In the genomic region with DNA sequence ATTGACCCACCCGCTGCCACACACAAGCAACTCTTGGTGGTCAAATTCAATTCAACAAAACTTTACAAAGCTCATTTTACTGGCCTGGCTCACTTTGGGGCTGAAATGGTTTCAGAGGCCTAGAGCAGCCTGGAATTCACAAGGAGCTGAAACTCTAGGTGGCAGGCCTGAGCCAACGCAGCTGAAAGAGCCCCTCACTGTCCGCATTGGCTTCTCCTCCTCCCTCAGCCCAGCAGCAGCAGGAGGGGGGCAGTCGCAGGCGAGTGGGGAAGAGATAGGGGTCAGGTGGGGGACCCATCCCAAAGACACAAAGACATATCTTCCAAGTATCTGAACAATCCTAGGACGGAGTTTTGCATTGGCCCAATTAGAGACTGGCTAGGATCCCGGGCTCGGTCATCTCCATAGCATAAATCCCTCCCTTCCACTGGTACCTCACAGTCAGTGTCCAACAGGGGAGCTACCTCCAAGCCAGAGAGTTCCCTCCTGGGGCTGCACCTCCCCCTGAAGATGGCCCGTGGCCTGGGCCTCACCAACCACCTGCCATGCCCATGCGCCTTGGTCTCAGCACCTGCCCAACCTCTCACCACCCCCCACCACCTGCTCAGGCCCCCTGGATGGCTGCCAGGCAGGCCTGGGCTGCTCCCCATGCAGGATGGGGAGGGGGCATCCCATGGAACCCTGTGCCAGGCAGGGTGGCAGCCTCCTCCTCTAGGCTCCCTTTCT, we compare ENCODE assay signal across 8 cellular contexts.
DNase-seq lines count a peak whose midpoint lies in the region; ATAC-seq, FAIRE-seq and TF ChIP-seq lines count a peak whose summit lies in the region.

No MANE protein-coding gene starts in this region.

- dilution Hi-C loops in keratinocyte (cut with MboI; ENCODE audit: extremely low pct_ligation_motif_present, low sequenced_read_pairs) = no loop called here

- H3K4me2 ChIP-seq in keratinocyte (ENCODE audit: control insufficient read depth, extremely low read depth, insufficient read depth, low read depth, low read length) = no peak overlapping the region

- H3K4me3 ChIP-seq in BE2C (ENCODE audit: low read depth, low read length) = no peak overlapping the region
- H3K4me3 ChIP-seq in HFF-Myc (replicated peaks; ENCODE audit: low read depth, low read length) = no peak overlapping the region
- H3K4me3 ChIP-seq in adipocyte (ENCODE audit: low read length) = no peak overlapping the region
- no peak overlapping the region for H3K4me3 ChIP-seq in keratinocyte (ENCODE audit: control insufficient read depth in 2 of 3, extremely low read depth in 1 of 3, insufficient read depth in 2 of 3, low read depth in 1 of 3, low read length in 3 of 3)

- in situ Hi-C loops in GM13976 (cut with MboI; ENCODE audit: low sequenced_read_pairs, unreplicated experiment) = no loop called here

- H2AFZ ChIP-seq in keratinocyte (ENCODE audit: control insufficient read depth, low read length) = no peak overlapping the region

- H3K9me1 ChIP-seq in keratinocyte (ENCODE audit: control insufficient read depth, extremely low read depth, insufficient read depth, low read length) = no peaks in the 10 kb centered on the region

- DNase-seq in BE2C (no peak), HFF-Myc (ENCODE audit: extremely low read depth, low read depth) (no peak), adipocyte (ENCODE audit: low read depth) (peak; percentile 8), keratinocyte (ENCODE audit: low read depth, low spot score) (no peak), GM13976 (ENCODE audit: low spot score) (no peak)

- H3K36me3 ChIP-seq in BE2C = no peaks in the 10 kb centered on the region
- H3K36me3 ChIP-seq in adipocyte (ENCODE audit: control insufficient read depth, insufficient read depth, low read length, severe bottlenecking) = no peaks in the 10 kb centered on the region
- H3K36me3 ChIP-seq in keratinocyte (ENCODE audit: control insufficient read depth in 2 of 2, extremely low read depth in 1 of 2, insufficient read depth in 2 of 2, low read length in 2 of 2) = no peaks in the 10 kb centered on the region

- no peaks in the 10 kb centered on the region for H4K20me1 ChIP-seq in keratinocyte (ENCODE audit: control insufficient read depth, extremely low read depth, insufficient read depth, low read length)

- ATAC-seq in HG02852 (IDR thresholded peaks at IDR 0.05; ENCODE audit: unreplicated experiment) (no peak), HG02623 (IDR thresholded peaks at IDR 0.05; ENCODE audit: unreplicated experiment) (no peak), HG02938 (IDR thresholded peaks at IDR 0.05; ENCODE audit: unreplicated experiment) (no peak)

- H3K4me1 ChIP-seq in BE2C = peaks cover 9% of the 10 kb centered on the region
- H3K4me1 ChIP-seq in adipocyte (ENCODE audit: control insufficient read depth, insufficient read depth, low read length) = peaks cover 13% of the 10 kb centered on the region
- peaks cover 21% of the 10 kb centered on the region for H3K4me1 ChIP-seq in keratinocyte (ENCODE audit: control insufficient read depth, extremely low read depth, insufficient read depth, low read length)

- no peaks in the 10 kb centered on the region for H3K9me3 ChIP-seq in BE2C
- H3K9me3 ChIP-seq in adipocyte (ENCODE audit: control insufficient read depth, low read length) = no peaks in the 10 kb centered on the region
- no peaks in the 10 kb centered on the region for H3K9me3 ChIP-seq in keratinocyte (ENCODE audit: control insufficient read depth, low read depth, low read length)

- H3K27me3 ChIP-seq in BE2C = no peaks in the 10 kb centered on the region
- H3K27me3 ChIP-seq in adipocyte (replicated peaks; ENCODE audit: control insufficient read depth, insufficient read depth, low read length) = no peaks in the 10 kb centered on the region
- no peaks in the 10 kb centered on the region for H3K27me3 ChIP-seq in keratinocyte (ENCODE audit: control insufficient read depth, extremely low read depth, insufficient read depth, low read length)

- no peaks in the 10 kb centered on the region for H3K79me2 ChIP-seq in keratinocyte (ENCODE audit: control insufficient read depth, insufficient read depth, low read length)

- peak; percentile 44 for TF ChIP-seq CTCF in BE2C (IDR thresholded peaks at IDR 0.05; ENCODE audit: low read depth, low read length)
- TF ChIP-seq CTCF in HFF-Myc (IDR thresholded peaks at IDR 0.05; ENCODE audit: low read depth, low read length, missing control alignments) = peak; percentile 41
- TF ChIP-seq CTCF in keratinocyte (optimal IDR thresholded peaks at IDR 0.05 in 1 of 3, IDR thresholded peaks at IDR 0.05 in 1 of 3, conservative IDR thresholded peaks at IDR 0.05 in 1 of 3; ENCODE audit: extremely low read depth in 1 of 3, insufficient read depth in 2 of 3, low read length in 3 of 3) = peak in 2 of 3 experiments; percentile 26 to 56
- no peak for TF ChIP-seq CTCF in GM13976 (IDR thresholded peaks at IDR 0.05; ENCODE audit: borderline replicate concordance, control extremely low read depth, extremely low read depth, insufficient read depth, missing control alignments)

- H3K9ac ChIP-seq in adipocyte (ENCODE audit: low read length) = peak overlapping the region; percentile 48
- H3K9ac ChIP-seq in keratinocyte (ENCODE audit: control insufficient read depth, extremely low read depth, insufficient read depth, low read length) = no peak overlapping the region

- no peak overlapping the region for H3K27ac ChIP-seq in keratinocyte (ENCODE audit: control insufficient read depth, insufficient read depth, low read length)

- no peak for FAIRE-seq in keratinocyte (lab: Jason Lieb, UNC)
